8 cellular contexts compared by ENCODE assay signal in genomic region chr7:150049012-150049655, GRCh38.
DNase-seq lines count a peak whose midpoint lies in the region; ATAC-seq and TF ChIP-seq lines count a peak whose summit lies in the region.
"Not testable (repeated sequence)": the region's sequence is repeated elsewhere in the genome, so short reads cannot be mapped to it uniquely, and the experiment has no call there.

No MANE protein-coding gene starts in this region.

- not testable (repeated sequence) for H3K79me2 ChIP-seq in smooth muscle cell (ENCODE audit: low read depth)

- peak; percentile 52 for ATAC-seq in HG03159 (IDR thresholded peaks at IDR 0.05; ENCODE audit: unreplicated experiment)
- not testable (repeated sequence) for ATAC-seq in naive B cell (ENCODE audit: low read depth in 2 of 2)

- not testable (repeated sequence) for H3K36me3 ChIP-seq in colonic mucosa; smooth muscle cell (ENCODE audit: low read depth)

- H3K27ac Mint-ChIP-seq in CD14-positive monocyte, result not testable (repeated sequence)
- H3K27ac Mint-ChIP-seq in naive B cell, result peak overlapping the region in 1 of 6 donors; percentile 49

- H3K27ac ChIP-seq in colonic mucosa; smooth muscle cell (ENCODE audit: low read depth): not testable (repeated sequence)

- DNase-seq in CD14-positive monocyte (ENCODE audit: low spot score); colonic mucosa; naive B cell; smooth muscle cell (lab: John Stamatoyannopoulos, UW; ENCODE audit: unreplicated experiment): not testable (repeated sequence)
- DNase-seq in NCI-H510A (lab: John Stamatoyannopoulos, UW) (peak; percentile 28), hypothalamus (lab: John Stamatoyannopoulos, UW) (peak in 30 of 51 donors; percentile 16 to 69 (median 39))
- DNase-seq in activated CD8-positive, alpha-beta memory T cell treated with anti-CD3 and anti-CD28 coated beads for 24 hours, result peak; percentile 70

- H3K9me3 Mint-ChIP-seq in CD14-positive monocyte, naive B cell: not testable (repeated sequence)

- not testable (repeated sequence) for H3F3A ChIP-seq in smooth muscle cell (ENCODE audit: low read depth)

- H3K27me3 ChIP-seq in colonic mucosa (peaks cover 16% of the 10 kb centered on the region), smooth muscle cell (ENCODE audit: low read depth) (peaks cover 34% of the 10 kb centered on the region)

- H3K4me2 ChIP-seq in smooth muscle cell, result peak overlapping the region; percentile 84

- TF ChIP-seq CTCF in CD14-positive monocyte (IDR thresholded peaks at IDR 0.05) (peak; percentile 5), smooth muscle cell (IDR thresholded peaks at IDR 0.05; ENCODE audit: borderline replicate concordance, insufficient read depth, poor library complexity, severe bottlenecking) (peak; percentile 11)
- not testable (repeated sequence) for TF ChIP-seq CTCF in colonic mucosa (IDR thresholded peaks at IDR 0.05)

- not testable (repeated sequence) for H4K20me1 ChIP-seq in smooth muscle cell (ENCODE audit: low read depth)

- 24% methylated on average over 18 of the region's 46 CpGs for WGBS in smooth muscle cell (ENCODE audit: low lambda C conversion rate)

- H3K4me1 ChIP-seq in colonic mucosa; smooth muscle cell (ENCODE audit: low read depth): not testable (repeated sequence)

- not testable (repeated sequence) for H3K9ac ChIP-seq in colonic mucosa (ENCODE audit: low read depth in 2 of 2, low read length in 2 of 2); smooth muscle cell (ENCODE audit: low read depth)

- H3K27me3 Mint-ChIP-seq in CD14-positive monocyte (ENCODE audit: low read depth in 3 of 3) (peaks cover 26 to 60% (median 30%) of the 10 kb centered on the region in 3 donors), naive B cell (peaks cover 17 to 32% (median 18%) of the 10 kb centered on the region in 3 donors)

- intact Hi-C loops in CD14-positive monocyte (cut with micrococcal nuclease), result not testable (repeated sequence)
- intact Hi-C loops in colonic mucosa (cut with DNase I), result loop anchor here (10.0 kb wide), 1 partner anchor 164 kb away; no protein-coding TSS in a partner anchor

- H3K4me3 ChIP-seq in colonic mucosa, result peak overlapping the region; percentile 11
- peak overlapping the region; percentile 44 for H3K4me3 ChIP-seq in smooth muscle cell

- peak overlapping the region; percentile 43 to 91 for H3K4me3 Mint-ChIP-seq in CD14-positive monocyte
- peak overlapping the region in 7 of 8 donors; percentile 45 to 82 (median 72) for H3K4me3 Mint-ChIP-seq in naive B cell

- peaks cover 13% of the 10 kb centered on the region for H3K4me1 Mint-ChIP-seq in CD14-positive monocyte
- peaks cover 4 to 11% (median 11%) of the 10 kb centered on the region in 3 donors for H3K4me1 Mint-ChIP-seq in naive B cell

- H3K9me3 ChIP-seq in colonic mucosa; smooth muscle cell (replicated peaks; ENCODE audit: low read depth): not testable (repeated sequence)

- not testable (repeated sequence) for H3K36me3 Mint-ChIP-seq in CD14-positive monocyte, naive B cell

- H2AFZ ChIP-seq in smooth muscle cell (ENCODE audit: low read depth), result peak overlapping the region; percentile 43
